In the genomic region with DNA sequence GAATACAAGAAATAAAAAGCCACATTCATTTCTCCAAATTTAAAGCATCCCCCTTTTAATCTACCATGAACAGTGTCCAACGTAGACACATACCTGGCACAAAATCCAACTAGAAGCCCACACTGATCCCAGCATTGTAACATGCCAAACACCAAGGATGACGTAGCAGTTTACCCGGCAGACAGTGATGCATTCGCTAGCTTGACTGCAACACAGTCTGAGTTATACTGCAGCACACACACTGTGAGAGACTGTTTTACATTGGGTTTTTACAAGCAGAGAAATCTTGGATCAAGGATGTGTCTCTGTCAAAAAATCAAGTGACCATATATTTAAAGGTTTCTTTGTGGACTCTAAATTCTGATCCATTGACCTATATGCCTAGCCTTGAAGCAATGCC, we compare ENCODE assay signal across 13 cellular contexts.
DNase-seq lines count a peak whose midpoint lies in the region; ATAC-seq and TF ChIP-seq lines count a peak whose summit lies in the region.
"Had no signal": no experiment of that assay in that cellular context is flagged by ENCODE, and none has a peak within 500 bp of the region (broad histone marks: within the 10 kb centered on the region; RNA-seq: fewer than 3 reads in every experiment).

No MANE protein-coding gene starts in this region.

- DNase-seq in H9 (no peak), foreskin keratinocyte (no peak), neuronal stem cell (ENCODE audit: low spot score) (no peak)
- DNase-seq in natural killer cell treated with Interleukin-12 subunit alpha and Interleukin-12 subunit beta and Interleukin-15 and Interleukin-18, amount 100 ng/mL, for 72 hours (ENCODE audit: low spot score) = no peak
- DNase-seq: GOT3, NCI-H2081, upper lobe of left lung had no signal

- no peak overlapping the region for H3K4me3 ChIP-seq in neuronal stem cell (ENCODE audit: low read length in 2 of 2)
- H3K4me3 ChIP-seq: upper lobe of left lung had no signal

- peaks cover 0 to 31% of the 10 kb centered on the region in 2 donors for H3K36me3 ChIP-seq in neuronal stem cell (replicated peaks in 1 of 2; ENCODE audit: control insufficient read depth in 2 of 2, insufficient read depth in 2 of 2, low read length in 2 of 2)

- H3K79me1 ChIP-seq in H9 (ENCODE audit: insufficient read depth, low read depth, low read length, poor library complexity, severe bottlenecking) (peaks cover 3% of the 10 kb centered on the region), neuronal stem cell (ENCODE audit: low read depth, low read length) (no peaks in the 10 kb centered on the region)

- H3K27me3 ChIP-seq in H9 (ENCODE audit: insufficient read depth, low read length) = no peaks in the 10 kb centered on the region
- H3K27me3 ChIP-seq in foreskin keratinocyte = no peaks in the 10 kb centered on the region
- H3K27me3 ChIP-seq in neuronal stem cell (ENCODE audit: control insufficient read depth in 3 of 3, insufficient read depth in 3 of 3, low read depth in 1 of 3, low read length in 3 of 3) = no peaks in the 10 kb centered on the region
- H3K27me3 ChIP-seq: upper lobe of left lung had no signal

- no peak overlapping the region for H2AK5ac ChIP-seq in H9 (ENCODE audit: insufficient read length, low read length)
- no peak overlapping the region for H2AK5ac ChIP-seq in neuronal stem cell (ENCODE audit: low read depth, low read length)

- no peaks in the 10 kb centered on the region for H3K9me3 Mint-ChIP-seq in H9
- H3K9me3 Mint-ChIP-seq in natural killer cell treated with Interleukin-12 subunit alpha and Interleukin-12 subunit beta and Interleukin-15 and Interleukin-18, amount 100 ng/mL, for 72 hours = no peaks in the 10 kb centered on the region
- H3K9me3 Mint-ChIP-seq: neural crest cell had no signal

- peak overlapping the region; percentile 47 to 98 (median 56); a peak in 6 of 7 replicates for H3K27ac Mint-ChIP-seq in H9
- H3K27ac Mint-ChIP-seq in natural killer cell treated with Interleukin-12 subunit alpha and Interleukin-12 subunit beta and Interleukin-15 and Interleukin-18, amount 100 ng/mL, for 72 hours = no peak overlapping the region

- H2BK15ac ChIP-seq in H9 (ENCODE audit: low read depth, low read length) (no peak overlapping the region), neuronal stem cell (ENCODE audit: low read length) (no peak overlapping the region)

- no peaks in the 10 kb centered on the region for H4K20me1 ChIP-seq in H9 (ENCODE audit: control insufficient read depth, insufficient read depth, insufficient read length)

- H2BK12ac ChIP-seq in H9 (ENCODE audit: insufficient read length, low read depth, low read length) = no peak overlapping the region
- H2BK12ac ChIP-seq in neuronal stem cell (ENCODE audit: low read length) = no peak overlapping the region

- H4K8ac ChIP-seq in H9 (replicated peaks; ENCODE audit: insufficient read length, low read depth, low read length) = no peak overlapping the region
- no peak overlapping the region for H4K8ac ChIP-seq in neuronal stem cell (ENCODE audit: low read depth, low read length)

- H3K4me1 ChIP-seq in H9 (ENCODE audit: insufficient read depth, low read length) (peaks cover 9% of the 10 kb centered on the region; the same call in 1 of the 2 replicates), foreskin keratinocyte (peaks cover 26% of the 10 kb centered on the region), neuronal stem cell (ENCODE audit: control insufficient read depth in 2 of 2, insufficient read depth in 1 of 2, low read depth in 1 of 2, low read length in 2 of 2) (peaks cover 17 to 26% of the 10 kb centered on the region in 2 donors)

- no peak overlapping the region for H3K4me2 ChIP-seq in H9 (ENCODE audit: insufficient read depth, insufficient read length, low read length)
- H3K4me2 ChIP-seq in neuronal stem cell (ENCODE audit: insufficient read depth, low read length, poor library complexity, severe bottlenecking) = no peak overlapping the region

- no peak overlapping the region for H3T11ph ChIP-seq in H9 (ENCODE audit: low read length)

- H3K23me2 ChIP-seq in H9 (ENCODE audit: insufficient read length, low read depth, low read length, poor library complexity, severe bottlenecking) = no peaks in the 10 kb centered on the region

- H3K56ac ChIP-seq in H9 (ENCODE audit: insufficient read length, low read depth, low read length) = no peak overlapping the region

- H3K23ac ChIP-seq in H9 (ENCODE audit: insufficient read length, low read depth, low read length) (no peak overlapping the region), neuronal stem cell (ENCODE audit: low read depth, low read length, poor library complexity) (no peak overlapping the region)

- H4K91ac ChIP-seq in H9 (ENCODE audit: insufficient read length, low read depth, low read length) (no peak overlapping the region), neuronal stem cell (ENCODE audit: low read depth, low read length, poor library complexity) (no peak overlapping the region)

- no CpG with 5 or more reads among the region's 4 CpGs for WGBS in H9 (ENCODE audit: extremely low coverage, insufficient read length, low lambda C conversion rate)
- WGBS in neuronal stem cell (ENCODE audit: extremely low coverage in 2 of 2, insufficient read length in 2 of 2, insufficient replicate concordance in 1 of 2), 2 donors = no CpG with 5 or more reads among the region's 4 CpGs

- no peaks in the 10 kb centered on the region for H3K27me3 Mint-ChIP-seq in H9 (ENCODE audit: low read depth)
- H3K27me3 Mint-ChIP-seq in natural killer cell treated with Interleukin-12 subunit alpha and Interleukin-12 subunit beta and Interleukin-15 and Interleukin-18, amount 100 ng/mL, for 72 hours = no peaks in the 10 kb centered on the region

- H2BK120ac ChIP-seq in H9 (ENCODE audit: low read depth, low read length, poor library complexity, severe bottlenecking) = no peak overlapping the region
- H2BK120ac ChIP-seq in neuronal stem cell (ENCODE audit: low read depth, low read length) = no peak overlapping the region

- H3K4me3 Mint-ChIP-seq in H9 = no peak overlapping the region
- H3K4me3 Mint-ChIP-seq in natural killer cell treated with Interleukin-12 subunit alpha and Interleukin-12 subunit beta and Interleukin-15 and Interleukin-18, amount 100 ng/mL, for 72 hours = no peak overlapping the region
- H3K4me3 Mint-ChIP-seq: neural crest cell had no signal

- H3K4me1 Mint-ChIP-seq in H9 = peaks cover 30 to 36% of the 10 kb centered on the region in 2 experiments
- H3K4me1 Mint-ChIP-seq in natural killer cell treated with Interleukin-12 subunit alpha and Interleukin-12 subunit beta and Interleukin-15 and Interleukin-18, amount 100 ng/mL, for 72 hours (ENCODE audit: low read depth in 2 of 2) = no peaks in the 10 kb centered on the region

- H3K36me3 Mint-ChIP-seq in H9 (ENCODE audit: insufficient read depth in 1 of 3, low read depth in 3 of 3) = peaks cover 2 to 17% (median 4%) of the 10 kb centered on the region in 3 experiments; a peak in 5 of 7 replicates
- H3K36me3 Mint-ChIP-seq in natural killer cell treated with Interleukin-12 subunit alpha and Interleukin-12 subunit beta and Interleukin-15 and Interleukin-18, amount 100 ng/mL, for 72 hours = no peaks in the 10 kb centered on the region

- H3K14ac ChIP-seq in H9 (ENCODE audit: insufficient read depth, low read length) = no peak overlapping the region
- H3K14ac ChIP-seq in neuronal stem cell (ENCODE audit: low read length) = no peak overlapping the region

- H2AFZ ChIP-seq in H9 (ENCODE audit: low read length) = no peak overlapping the region
- no peak overlapping the region for H2AFZ ChIP-seq in neuronal stem cell (ENCODE audit: low read length)

- H3K18ac ChIP-seq in H9 (ENCODE audit: insufficient read length, low read depth, low read length) (no peak overlapping the region), neuronal stem cell (ENCODE audit: low read length) (no peak overlapping the region)

- no peak overlapping the region for H2BK5ac ChIP-seq in H9 (ENCODE audit: insufficient read length, low read length)
- no peak overlapping the region for H2BK5ac ChIP-seq in neuronal stem cell (ENCODE audit: low read length)

- no peak overlapping the region for H3K27ac ChIP-seq in H9 (ENCODE audit: insufficient read length, low read depth, low read length)
- peak overlapping the region; percentile 96 for H3K27ac ChIP-seq in VCaP
- no peak overlapping the region for H3K27ac ChIP-seq in foreskin keratinocyte
- H3K27ac ChIP-seq in neuronal stem cell (replicated peaks; ENCODE audit: low read length) = peak overlapping the region; percentile 26
- H3K27ac ChIP-seq: HL-60 had no signal

- H3K9me3 ChIP-seq in H9 (ENCODE audit: control insufficient read depth, low read depth, low read length) (no peaks in the 10 kb centered on the region), neuronal stem cell (replicated peaks in 1 of 2; ENCODE audit: control insufficient read depth in 2 of 2, insufficient read depth in 1 of 2, low read depth in 1 of 2, low read length in 2 of 2) (no peaks in the 10 kb centered on the region)
- H3K9me3 ChIP-seq: upper lobe of left lung had no signal

- no peak overlapping the region for H3K4ac ChIP-seq in H9 (ENCODE audit: low read depth, low read length)
- no peak overlapping the region for H3K4ac ChIP-seq in neuronal stem cell (ENCODE audit: low read length)

- H2BK20ac ChIP-seq in H9 (ENCODE audit: low read depth, low read length, poor library complexity, severe bottlenecking) = no peak overlapping the region

- H3K9ac ChIP-seq in H9 (ENCODE audit: extremely low read depth, insufficient read length, low read length) (no peak overlapping the region), neuronal stem cell (ENCODE audit: low read depth, low read length, poor library complexity) (no peak overlapping the region)

- peaks cover 3% of the 10 kb centered on the region; the same call in 1 of the 2 replicates for H3K79me2 ChIP-seq in H9 (ENCODE audit: insufficient read depth, low read length)

- ATAC-seq in foreskin keratinocyte (peak; percentile 36), HG02981 (IDR thresholded peaks at IDR 0.05; ENCODE audit: unreplicated experiment) (no peak), HG03108 (IDR thresholded peaks at IDR 0.05; ENCODE audit: unreplicated experiment) (no peak), GM21367 (IDR thresholded peaks at IDR 0.05; ENCODE audit: unreplicated experiment) (no peak)
- no peak for ATAC-seq in natural killer cell treated with Interleukin-12 subunit alpha and Interleukin-12 subunit beta and Interleukin-15 and Interleukin-18, amount 100 ng/mL, for 72 hours

- H4K5ac ChIP-seq in H9 (ENCODE audit: insufficient read length, low read depth, low read length) = no peak overlapping the region

- TF ChIP-seq CTCF in H9 (conservative IDR thresholded peaks at IDR 0.05) = no peak
- TF ChIP-seq CTCF in VCaP (conservative IDR thresholded peaks at IDR 0.05) = no peak
- no peak for TF ChIP-seq CTCF in foreskin keratinocyte (conservative IDR thresholded peaks at IDR 0.05)

Comparison
In these comparisons a context has a peak if more than half of its experiments do, and no peak if none do; other contexts are left out.
1. H3K27ac ChIP-seq: peak in VCaP (single experiment) and neuronal stem cell (single experiment); none in H9 (single experiment) and foreskin keratinocyte (single experiment).
2. H3K27ac Mint-ChIP-seq: peak in H9 (3 of 3); none in natural killer cell treated with Interleukin-12 subunit alpha and Interleukin-12 subunit beta and Interleukin-15 and Interleukin-18, amount 100 ng/mL, for 72 hours (0 of 2).